Comparison of ENCODE assay signal across 9 cellular contexts in the genomic region with DNA sequence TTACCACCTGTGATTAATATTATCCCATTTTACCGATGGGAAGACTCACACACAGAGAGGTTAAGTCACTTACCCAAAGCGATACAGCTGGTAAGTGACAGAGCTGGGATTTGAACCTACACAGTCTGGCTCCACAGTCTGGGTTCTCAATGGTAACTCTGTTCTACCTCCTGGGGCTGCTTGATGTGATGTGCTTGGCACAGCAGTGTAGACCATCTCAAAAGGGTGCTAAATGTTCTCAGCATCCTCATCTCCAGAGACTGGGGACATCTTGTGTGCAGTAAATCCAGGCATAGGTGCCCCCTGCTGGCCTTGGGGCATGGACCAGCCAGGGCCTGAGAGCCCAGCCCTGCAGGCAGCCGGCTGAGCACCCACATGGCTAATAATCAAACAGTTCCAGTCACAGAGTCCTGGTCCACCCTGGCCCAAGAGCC. TPM values are rescaled to one million over a fixed set of nuclear protein-coding genes. Genes with fewer than 3 reads are reported as not detected.
DNase-seq lines count a peak whose midpoint lies in the region; ATAC-seq and TF ChIP-seq lines count a peak whose summit lies in the region.
"Had no signal": no experiment of that assay in that cellular context is flagged by ENCODE, and none has a peak within 500 bp of the region (broad histone marks: within the 10 kb centered on the region; RNA-seq: fewer than 3 reads in every experiment).

No MANE protein-coding gene starts in this region.

- H3K4me1 Mint-ChIP-seq in Calu3 (ENCODE audit: low read depth, unreplicated experiment), result no peaks in the 10 kb centered on the region

- no peak overlapping the region for H3K27ac ChIP-seq in mammary epithelial cell (ENCODE audit: insufficient read depth, low read depth, low read length)
- H3K27ac ChIP-seq: SJSA1 had no signal

- no peak overlapping the region for H2AFZ ChIP-seq in mammary epithelial cell (ENCODE audit: low read depth, low read length)

- H3K9me3 ChIP-seq in mammary epithelial cell (replicated peaks; ENCODE audit: insufficient read depth, low read length), result no peaks in the 10 kb centered on the region
- H3K9me3 ChIP-seq: SJSA1 had no signal

- no peaks in the 10 kb centered on the region for H4K20me1 ChIP-seq in mammary epithelial cell (ENCODE audit: insufficient read depth, low read length)

- no peaks in the 10 kb centered on the region for H3K4me1 ChIP-seq in mammary epithelial cell (ENCODE audit: insufficient read depth, low read length)
- H3K4me1 ChIP-seq: SJSA1 had no signal

- no peaks in the 10 kb centered on the region for H3K79me2 ChIP-seq in mammary epithelial cell (ENCODE audit: insufficient read depth, low read length)

- peaks cover 34% of the 10 kb centered on the region for H3K27me3 Mint-ChIP-seq in Calu3 (ENCODE audit: unreplicated experiment)

- H3K9me3 Mint-ChIP-seq in Calu3 (ENCODE audit: low read depth, unreplicated experiment), result no peaks in the 10 kb centered on the region

- no peaks in the 10 kb centered on the region for H3K36me3 ChIP-seq in mammary epithelial cell (ENCODE audit: insufficient read depth, low read length)
- H3K36me3 ChIP-seq: SJSA1 had no signal

- no peak overlapping the region for H3K4me3 ChIP-seq in mammary epithelial cell (replicated peaks in 1 of 3; ENCODE audit: insufficient read depth in 1 of 3, low read depth in 2 of 3, low read length in 3 of 3)
- H3K4me3 ChIP-seq: SJSA1 had no signal

- in situ Hi-C loops in mammary epithelial cell (cut with MboI; ENCODE audit: low sequenced_read_pairs in 2 of 2), result loop anchor here in 1 of 2 donors (25.0 kb wide), 1 partner anchor 133 kb away; no protein-coding TSS in a partner anchor

- BruUV-seq in Calu3 (replicated peaks; lab: Mats Ljungman, UMichigan) (no TSS peak), mammary epithelial cell (replicated peaks; lab: Mats Ljungman, UMichigan) (no TSS peak)

- no peak overlapping the region for H3K4me2 ChIP-seq in mammary epithelial cell (ENCODE audit: insufficient read depth, low read depth, low read length)

- 88% methylated on average over 3 of the region's 3 CpGs for WGBS in mammary epithelial cell (ENCODE audit: low coverage, missing lambda C conversion rate)

- no peak overlapping the region for H3K9ac ChIP-seq in mammary epithelial cell (ENCODE audit: insufficient read depth, low read length)

- no peak overlapping the region for H3K27ac Mint-ChIP-seq in Calu3 (ENCODE audit: unreplicated experiment)

- TF ChIP-seq CTCF in Calu3 (IDR thresholded peaks at IDR 0.05; ENCODE audit: unreplicated experiment), result peak; percentile 68
- TF ChIP-seq CTCF in mammary epithelial cell (conservative IDR thresholded peaks at IDR 0.05 in 1 of 2, IDR thresholded peaks at IDR 0.05 in 1 of 2; ENCODE audit: extremely low read depth in 1 of 2, insufficient read depth in 1 of 2, low read depth in 1 of 2, low read length in 2 of 2), result peak; percentile 60 to 68

- peak; percentile 45 for ATAC-seq in HG02885 (IDR thresholded peaks at IDR 0.05; ENCODE audit: poor library complexity, unreplicated experiment)
- ATAC-seq in SK-N-SH treated with all-trans-retinoic acid at 6 μM for 48 hours, result peak; percentile 97
- no peak for ATAC-seq in HG03045 (IDR thresholded peaks at IDR 0.05; ENCODE audit: unreplicated experiment)

- no peaks in the 10 kb centered on the region for H3K36me3 Mint-ChIP-seq in Calu3 (ENCODE audit: insufficient read depth, unreplicated experiment)

- intact Hi-C loops in Calu3 (cut with micrococcal nuclease; ENCODE audit: unreplicated experiment), result loop anchor here (1.0 to 5.0 kb wide), 3 partner anchors 71 to 144 kb away; no protein-coding TSS in a partner anchor
- intact Hi-C loops in mammary epithelial cell (cut with micrococcal nuclease), result loop anchor here (1.0 to 2.0 kb wide), 3 partner anchors 71 to 144 kb away; no protein-coding TSS in a partner anchor

- H3K27me3 ChIP-seq in mammary epithelial cell (ENCODE audit: insufficient read depth, low read length), result peaks cover 3% of the 10 kb centered on the region

- H3K4me3 Mint-ChIP-seq in Calu3 (ENCODE audit: low read depth, unreplicated experiment), result no peak overlapping the region

- dilution Hi-C loops in mammary epithelial cell (cut with HindIII; ENCODE audit: low sequenced_read_pairs), result no loop called here

- DNase-seq in Calu3 (peak; percentile 90), mammary epithelial cell (peak; percentile 39), left kidney (ENCODE audit: low read depth, low spot score) (peak; percentile 75), middle frontal gyrus (ENCODE audit: extremely low spot score, low spot score) (no peak)
- peak; percentile 16 for DNase-seq in stimulated activated naive CD4-positive, alpha-beta T cell treated with Interleukin-2 at 50 U/mL for 16 hours (lab: John Stamatoyannopoulos, UW)

- CTCF ChIA-PET in Calu3 (lab: Charles Lee), result interaction anchor here (2.0 kb wide), 1 partner anchor 144 kb away, joined by 5 read pairs; no protein-coding TSS in a partner anchor
- CTCF ChIA-PET in mammary epithelial cell (lab: Charles Lee; ENCODE audit: low non-redundant PET), result no interaction called here

TF ChIP-seq in SK-N-SH treated with all-trans-retinoic acid at 6 μM for 48 hours, 23 proteins besides CTCF, POLR2A, EP300 and RAD21:
- TF ChIP-seq, protein P1, sequence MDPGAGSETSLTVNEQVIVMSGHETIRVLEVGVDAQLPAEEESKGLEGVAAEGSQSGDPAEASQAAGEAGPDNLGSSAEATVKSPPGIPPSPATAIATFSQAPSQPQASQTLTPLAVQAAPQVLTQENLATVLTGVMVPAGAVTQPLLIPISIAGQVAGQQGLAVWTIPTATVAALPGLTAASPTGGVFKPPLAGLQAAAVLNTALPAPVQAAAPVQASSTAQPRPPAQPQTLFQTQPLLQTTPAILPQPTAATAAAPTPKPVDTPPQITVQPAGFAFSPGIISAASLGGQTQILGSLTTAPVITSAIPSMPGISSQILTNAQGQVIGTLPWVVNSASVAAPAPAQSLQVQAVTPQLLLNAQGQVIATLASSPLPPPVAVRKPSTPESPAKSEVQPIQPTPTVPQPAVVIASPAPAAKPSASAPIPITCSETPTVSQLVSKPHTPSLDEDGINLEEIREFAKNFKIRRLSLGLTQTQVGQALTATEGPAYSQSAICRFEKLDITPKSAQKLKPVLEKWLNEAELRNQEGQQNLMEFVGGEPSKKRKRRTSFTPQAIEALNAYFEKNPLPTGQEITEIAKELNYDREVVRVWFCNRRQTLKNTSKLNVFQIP (CRISPR knock-in tag; IDR thresholded peaks at IDR 0.05; ENCODE audit: borderline replicate concordance, low read depth), result no peak
- TF ChIP-seq SNAI2 (CRISPR knock-in tag; IDR thresholded peaks at IDR 0.05) (no peak), ZNF8 (CRISPR knock-in tag; IDR thresholded peaks at IDR 0.05) (no peak)

RNA-seq across cellular contexts. Expression of a gene that starts 15.4 kb away (rescaled TPM):
- total RNA-seq in Calu3 (2022), result 26.3 and 28.6 TPM in 2 replicates
- 10 to 100 TPM; 20.4 to 24.0 TPM for total RNA-seq in mammary epithelial cell
- 25.6 TPM for polyA plus RNA-seq in mammary epithelial cell
- 48.0 TPM for polyA minus RNA-seq in mammary epithelial cell

RNA-seq across cellular contexts. Expression of a gene that starts 25.6 kb away (rescaled TPM):
- not detected in 2 replicates for total RNA-seq in Calu3 (2022)
- not detected for total RNA-seq in mammary epithelial cell
- 0.07 TPM for polyA plus RNA-seq in mammary epithelial cell
- not detected for polyA minus RNA-seq in mammary epithelial cell
- total RNA-seq: SJSA1 had no signal

RNA-seq across cellular contexts. Expression of a gene that starts 52.1 kb away (rescaled TPM):
- total RNA-seq in Calu3 (2022), result not detected in 2 replicates
- not detected for total RNA-seq in mammary epithelial cell
- polyA plus RNA-seq in mammary epithelial cell, result not detected
- not detected for polyA minus RNA-seq in mammary epithelial cell
- total RNA-seq: SJSA1 had no signal
